Comparison of ENCODE assay signal across 8 cellular contexts in genomic region chr10:102502029-102502336, GRCh38. TPM values are rescaled to one million over a fixed set of nuclear protein-coding genes. Genes with fewer than 3 reads are reported as not detected.
DNase-seq lines count a peak whose midpoint lies in the region; ATAC-seq and TF ChIP-seq lines count a peak whose summit lies in the region.

No MANE protein-coding gene starts in this region.

- peak overlapping the region; percentile 90 for H3K4me2 ChIP-seq in OCI-LY1 (ENCODE audit: low read length)

- H3K4me1 ChIP-seq in OCI-LY1 (ENCODE audit: insufficient read depth, low read length, severe bottlenecking) (peaks cover 26% of the 10 kb centered on the region), mononuclear cell (ENCODE audit: insufficient read depth, low read length) (peaks cover 55% of the 10 kb centered on the region)

- no peaks in the 10 kb centered on the region for H3K27me3 ChIP-seq in OCI-LY1 (ENCODE audit: insufficient read depth, low read length)
- H3K27me3 ChIP-seq in mononuclear cell (ENCODE audit: insufficient read depth, low read length): no peaks in the 10 kb centered on the region

- H4K20me1 ChIP-seq in OCI-LY1 (ENCODE audit: insufficient read depth, low read length): no peaks in the 10 kb centered on the region

- H3K79me2 ChIP-seq in OCI-LY1 (ENCODE audit: insufficient read depth, low read length): peaks cover 44% of the 10 kb centered on the region

- H3K9me2 ChIP-seq in OCI-LY1 (ENCODE audit: low read depth, low read length): no peaks in the 10 kb centered on the region

- DNase-seq in DMS 273 (lab: John Stamatoyannopoulos, UW; ENCODE audit: unreplicated experiment) (peak; percentile 98), HuH-7.5 (ENCODE audit: low spot score) (peak; percentile 96), activated T-cell treated with anti-CD3 and anti-CD28 coated beads for 4 hours (peak; percentile 97), epithelial cell of proximal tubule (ENCODE audit: low read depth) (peak; percentile 85)
- DNase-seq in stimulated activated CD8-positive, alpha-beta memory T cell treated with anti-CD3 and anti-CD28 coated beads, Interleukin-2, amount 100 ng/mL, for 48 hours (ENCODE audit: low read depth in 2 of 2): peak; percentile 95 to 97

- TF ChIP-seq CTCF in OCI-LY1 (IDR thresholded peaks at IDR 0.05; ENCODE audit: low read length) (no peak), epithelial cell of proximal tubule (conservative IDR thresholded peaks at IDR 0.05; ENCODE audit: low read depth, low read length) (no peak)

- no peaks in the 10 kb centered on the region for H3K36me3 ChIP-seq in OCI-LY1 (ENCODE audit: insufficient read depth, low read length)

- no peaks in the 10 kb centered on the region for H3K9me3 ChIP-seq in OCI-LY1 (ENCODE audit: low read length)
- H3K9me3 ChIP-seq in mononuclear cell (ENCODE audit: low read depth, low read length): no peaks in the 10 kb centered on the region

- no peaks in the 10 kb centered on the region for H3F3A ChIP-seq in OCI-LY1 (ENCODE audit: insufficient read depth, low read length)

- peak overlapping the region; percentile 56 for H3K27ac ChIP-seq in OCI-LY1 (ENCODE audit: low read depth, low read length, poor library complexity, severe bottlenecking)

- H3K9ac ChIP-seq in OCI-LY1 (ENCODE audit: low read length): peak overlapping the region; percentile 87

- H3K4me3 ChIP-seq in OCI-LY1 (ENCODE audit: low read depth, low read length, poor library complexity, severe bottlenecking): peak overlapping the region; percentile 90
- H3K4me3 ChIP-seq in epithelial cell of proximal tubule (ENCODE audit: low read depth, low read length): peak overlapping the region; percentile 95
- H3K4me3 ChIP-seq in mononuclear cell (ENCODE audit: low read length): peak overlapping the region; percentile 87

- H2AFZ ChIP-seq in OCI-LY1 (ENCODE audit: low read length): no peak overlapping the region

- peak; percentile 65 for ATAC-seq in GM21529 (IDR thresholded peaks at IDR 0.05; ENCODE audit: unreplicated experiment)

RNA-seq across cellular contexts. Expression of gene ACTR1A, which starts 0.5 kb away (rescaled TPM):
- total RNA-seq in epithelial cell of proximal tubule (129 and 136 TPM in 2 replicates), mononuclear cell (52.6 TPM)

RNA-seq across cellular contexts. Expression of gene SUFU, which starts 1.8 kb away (rescaled TPM):
- total RNA-seq in epithelial cell of proximal tubule (4.4 and 6.2 TPM in 2 replicates), mononuclear cell (1.8 TPM)

RNA-seq across cellular contexts. Expression of gene C10orf95, which starts 50.6 kb away (rescaled TPM):
- total RNA-seq in epithelial cell of proximal tubule (2.2 and 10.3 TPM in 2 replicates), mononuclear cell (0.10 TPM)

Comparison
In these comparisons a context has a peak if more than half of its experiments do, and no peak if none do; other contexts are left out.
1. Peak in every context shown above with its lines: DNase-seq, ATAC-seq, H3K4me3 ChIP-seq and H3K27ac ChIP-seq.